Comparison of ENCODE assay signal across 12 cellular contexts in the genomic region with DNA sequence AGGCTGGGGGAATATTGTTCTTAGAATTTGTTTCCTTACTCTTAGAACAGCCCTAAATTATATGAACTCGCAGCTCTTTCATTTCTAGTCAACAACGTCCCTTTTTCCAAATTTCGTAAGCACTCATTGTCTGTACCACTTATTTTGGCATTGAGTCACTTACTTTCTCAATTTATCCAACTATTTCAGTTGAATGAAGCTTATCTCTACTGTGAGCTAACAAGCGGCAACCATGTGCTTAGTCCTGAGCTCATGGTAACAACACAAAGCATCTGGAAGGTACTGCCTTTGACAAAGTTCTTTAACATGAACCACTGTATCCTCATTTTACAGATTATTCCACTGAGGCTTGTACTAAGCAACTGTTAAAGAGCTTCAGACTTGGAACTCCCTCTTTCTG.
DNase-seq lines count a peak whose midpoint lies in the region; ATAC-seq and TF ChIP-seq lines count a peak whose summit lies in the region.
"Had no signal": no experiment of that assay in that cellular context is flagged by ENCODE, and none has a peak within 500 bp of the region (broad histone marks: within the 10 kb centered on the region; RNA-seq: fewer than 3 reads in every experiment).

No MANE protein-coding gene starts in this region.

- no peak overlapping the region for H3K27ac ChIP-seq in naive thymus-derived CD4-positive, alpha-beta T cell (ENCODE audit: low read depth, low read length)
- H3K27ac ChIP-seq in adrenal gland: peak overlapping the region in 1 of 5 donors; percentile 44
- H3K27ac ChIP-seq: parathyroid adenoma had no signal

- no peaks in the 10 kb centered on the region for H3K4me1 ChIP-seq in naive thymus-derived CD4-positive, alpha-beta T cell (ENCODE audit: control insufficient read depth in 2 of 2, insufficient read depth in 2 of 2, low read length in 2 of 2)
- H3K4me1 ChIP-seq in adrenal gland (replicated peaks in 1 of 2): peaks cover 0 to 6% of the 10 kb centered on the region in 2 donors
- H3K4me1 ChIP-seq: parathyroid adenoma had no signal

- H3K27ac Mint-ChIP-seq in naive thymus-derived CD4-positive, alpha-beta T cell: no peak overlapping the region
- H3K27ac Mint-ChIP-seq: activated CD8-positive, alpha-beta memory T cell treated with anti-CD3 and anti-CD28 coated beads, Interleukin-2, amount 10 ng/mL, durations not matched to agents 7 days and 5 days had no signal

- ATAC-seq in GM18909 (IDR thresholded peaks at IDR 0.05; ENCODE audit: poor library complexity, unreplicated experiment) (peak; percentile 8), HG03095 (IDR thresholded peaks at IDR 0.05; ENCODE audit: unreplicated experiment) (peak; percentile 3), GM21423 (IDR thresholded peaks at IDR 0.05; ENCODE audit: unreplicated experiment) (no peak)
- peak; percentile 22 for ATAC-seq in naive thymus-derived CD4-positive, alpha-beta T cell
- ATAC-seq: activated CD8-positive, alpha-beta memory T cell treated with anti-CD3 and anti-CD28 coated beads, Interleukin-2, amount 10 ng/mL, durations not matched to agents 7 days and 5 days; HCT116 had no signal

- WGBS in adrenal gland, 4 donors: 69 to 72% (median 71%) methylated on average over 4 of the region's 4 CpGs

- no peaks in the 10 kb centered on the region for H3K36me3 ChIP-seq in naive thymus-derived CD4-positive, alpha-beta T cell (ENCODE audit: control insufficient read depth in 2 of 3, insufficient read depth in 3 of 3, low read length in 3 of 3)
- no peaks in the 10 kb centered on the region for H3K36me3 ChIP-seq in adrenal gland (replicated peaks in 1 of 2)

- no peaks in the 10 kb centered on the region for H3K9me3 Mint-ChIP-seq in naive thymus-derived CD4-positive, alpha-beta T cell

- peaks cover 0 to 9% (median 0%) of the 10 kb centered on the region in 5 donors for H3K27me3 Mint-ChIP-seq in naive thymus-derived CD4-positive, alpha-beta T cell
- H3K27me3 Mint-ChIP-seq: activated CD8-positive, alpha-beta memory T cell treated with anti-CD3 and anti-CD28 coated beads, Interleukin-2, amount 10 ng/mL, durations not matched to agents 7 days and 5 days had no signal

- POLR2A ChIA-PET in naive thymus-derived CD4-positive, alpha-beta T cell (lab: Charles Lee): no interaction called here

- H3K4me3 Mint-ChIP-seq in naive thymus-derived CD4-positive, alpha-beta T cell: no peak overlapping the region
- H3K4me3 Mint-ChIP-seq: activated CD8-positive, alpha-beta memory T cell treated with anti-CD3 and anti-CD28 coated beads, Interleukin-2, amount 10 ng/mL, durations not matched to agents 7 days and 5 days had no signal

- TF ChIP-seq POLR2A in adrenal gland (IDR thresholded peaks at IDR 0.05): no peak

- no peaks in the 10 kb centered on the region for H3K9me3 ChIP-seq in naive thymus-derived CD4-positive, alpha-beta T cell (ENCODE audit: control insufficient read depth in 2 of 3, low read length in 3 of 3)
- H3K9me3 ChIP-seq in adrenal gland (replicated peaks in 1 of 3): no peaks in the 10 kb centered on the region

- H3K4me1 Mint-ChIP-seq in naive thymus-derived CD4-positive, alpha-beta T cell: peaks cover 0 to 8% (median 0%) of the 10 kb centered on the region in 7 donors
- H3K4me1 Mint-ChIP-seq: activated CD8-positive, alpha-beta memory T cell treated with anti-CD3 and anti-CD28 coated beads, Interleukin-2, amount 10 ng/mL, durations not matched to agents 7 days and 5 days had no signal

- intact Hi-C loops in naive thymus-derived CD4-positive, alpha-beta T cell (cut with micrococcal nuclease): no loop called here
- intact Hi-C loops in adrenal gland (cut with DNase I): loop anchor here in 1 of 2 donors (10.0 kb wide), 1 partner anchor 54 kb away; no protein-coding TSS in a partner anchor

- TF ChIP-seq CTCF in adrenal gland (IDR thresholded peaks at IDR 0.05): no peak

- CTCF ChIA-PET in naive thymus-derived CD4-positive, alpha-beta T cell (lab: Charles Lee): no interaction called here

- H3K27me3 ChIP-seq in naive thymus-derived CD4-positive, alpha-beta T cell (ENCODE audit: control insufficient read depth in 2 of 2, insufficient read depth in 2 of 2, low read length in 2 of 2): no peaks in the 10 kb centered on the region
- no peaks in the 10 kb centered on the region for H3K27me3 ChIP-seq in adrenal gland

- DNase-seq in SKM-1 (lab: John Stamatoyannopoulos, UW; ENCODE audit: unreplicated experiment) (peak; percentile 6), activated T-cell treated with anti-CD3 and anti-CD28 coated beads for 4 hours (no peak), adrenal gland (no peak), NCI-H69 (lab: John Stamatoyannopoulos, UW) (no peak)
- DNase-seq in naive thymus-derived CD4-positive, alpha-beta T cell: no peak
- DNase-seq: activated CD8-positive, alpha-beta memory T cell treated with anti-CD3 and anti-CD28 coated beads, Interleukin-2, amount 10 ng/mL, durations not matched to agents 7 days and 5 days; NCI-H446 had no signal

- peaks cover 0 to 4% (median 1%) of the 10 kb centered on the region in 5 donors for H3K36me3 Mint-ChIP-seq in naive thymus-derived CD4-positive, alpha-beta T cell
- H3K36me3 Mint-ChIP-seq: activated CD8-positive, alpha-beta memory T cell treated with anti-CD3 and anti-CD28 coated beads, Interleukin-2, amount 10 ng/mL, durations not matched to agents 7 days and 5 days had no signal

- no peak overlapping the region for H3K4me3 ChIP-seq in naive thymus-derived CD4-positive, alpha-beta T cell (ENCODE audit: low read length)
- H3K4me3 ChIP-seq in adrenal gland: no peak overlapping the region
